In the genomic region with DNA sequence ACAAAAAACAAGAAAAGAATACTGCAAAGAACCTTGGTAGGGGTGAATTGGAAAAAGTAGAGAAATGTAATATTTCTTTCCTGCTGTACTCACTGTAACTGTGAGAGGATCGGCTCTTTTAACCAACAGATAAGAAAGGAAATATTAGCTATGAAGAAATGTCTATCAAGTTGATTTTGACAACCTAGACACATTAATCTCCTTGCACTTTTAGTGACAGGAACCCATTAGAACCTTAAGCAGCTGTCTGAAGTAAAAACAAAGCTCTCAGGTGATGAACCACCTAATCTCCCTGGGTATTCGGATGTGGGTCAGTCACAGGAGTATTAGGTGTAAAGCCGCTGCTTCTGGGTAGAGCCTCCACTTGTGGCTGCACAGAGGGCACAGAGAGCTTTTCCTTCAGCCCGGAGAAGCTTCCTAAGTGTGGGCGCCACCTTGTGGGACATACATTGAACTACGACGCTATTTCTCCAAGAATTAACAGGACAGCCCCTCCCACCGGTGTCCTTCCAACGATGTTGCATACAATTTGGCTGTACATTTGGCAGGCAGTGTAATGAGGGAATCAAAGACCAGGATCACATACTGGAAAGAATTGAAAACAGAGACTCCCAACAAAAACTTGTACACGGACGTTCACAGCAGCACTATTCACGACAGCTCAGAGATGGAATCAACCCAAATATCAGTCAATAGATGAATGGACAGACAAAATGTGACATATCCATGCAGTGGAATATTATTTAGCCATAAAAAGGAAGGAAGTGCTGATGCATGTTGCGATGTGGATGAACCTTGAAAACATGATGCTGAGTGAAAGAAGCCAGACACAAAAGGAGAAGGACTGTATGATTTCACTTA, we compare ENCODE assay signal across 8 cellular contexts. TPM values are rescaled to one million over a fixed set of nuclear protein-coding genes. Genes with fewer than 3 reads are reported as not detected.
DNase-seq lines count a peak whose midpoint lies in the region; ATAC-seq and TF ChIP-seq lines count a peak whose summit lies in the region.

No MANE protein-coding gene starts in this region.

- ATAC-seq in GM19043 (IDR thresholded peaks at IDR 0.05; ENCODE audit: low read depth, unreplicated experiment): peak; percentile 59
- peak; percentile 76 to 82 for ATAC-seq in activated T-cell treated with anti-CD3 and anti-CD28 coated beads, Interleukin-2, amount 50 U/mL, for 72 hours (replicated peaks in 1 of 2)
- peak; percentile 94 for ATAC-seq in stimulated activated naive CD8-positive, alpha-beta T cell treated with anti-CD3 and anti-CD28 coated beads, Interleukin-15, Interleukin-2, amounts not matched to agents 100 U/mL and 50 U/mL, for 24 hours

- peak; percentile 90 for DNase-seq in A673 (ENCODE audit: low spot score)
- DNase-seq in LoVo (ENCODE audit: low spot score): peak; percentile 90
- peak; percentile 84 for DNase-seq in RPMI8226
- DNase-seq in activated T-cell treated with anti-CD3 and anti-CD28 coated beads, Interleukin-2, amount 50 U/mL, for 72 hours: peak; percentile 68 to 69
- peak; percentile 87 for DNase-seq in fibroblast of peridontal ligament (ENCODE audit: extremely low read depth)
- peak; percentile 74 for DNase-seq in nephron progenitor cell
- peak; percentile 70 for DNase-seq in stimulated activated naive CD8-positive, alpha-beta T cell treated with anti-CD3 and anti-CD28 coated beads, Interleukin-15, Interleukin-2, amounts not matched to agents 100 U/mL and 50 U/mL, for 24 hours

- BruUV-seq in A673 (replicated peaks; lab: Mats Ljungman, UMichigan): no TSS peak

- no peaks in the 10 kb centered on the region for H3K27me3 ChIP-seq in A673 (replicated peaks; ENCODE audit: insufficient read depth, low read depth, low read length, poor library complexity)

- no peaks in the 10 kb centered on the region for H3K36me3 Mint-ChIP-seq in activated T-cell treated with anti-CD3 and anti-CD28 coated beads, Interleukin-2, amount 50 U/mL, for 72 hours (ENCODE audit: insufficient read depth in 2 of 2)
- peaks cover 34% of the 10 kb centered on the region for H3K36me3 Mint-ChIP-seq in nephron progenitor cell (ENCODE audit: low read depth)

- H3K4me3 ChIP-seq in A673 (ENCODE audit: low read depth, low read length, poor library complexity, severe bottlenecking): no peak overlapping the region

- intact Hi-C loops in A673 (cut with micrococcal nuclease; ENCODE audit: unreplicated experiment): loop anchor here (2.0 to 10.0 kb wide), 4 partner anchors 46 to 478 kb away; a partner anchor contains a TSS

- no peaks in the 10 kb centered on the region for H3K27me3 Mint-ChIP-seq in activated T-cell treated with anti-CD3 and anti-CD28 coated beads, Interleukin-2, amount 50 U/mL, for 72 hours (ENCODE audit: low read depth)
- no peaks in the 10 kb centered on the region for H3K27me3 Mint-ChIP-seq in nephron progenitor cell (ENCODE audit: low read depth, poor library complexity)

- peaks cover 4% of the 10 kb centered on the region for H3K36me3 ChIP-seq in A673 (ENCODE audit: insufficient read depth, low read length, poor library complexity, severe bottlenecking)

- no peak overlapping the region for H3K4me3 Mint-ChIP-seq in activated T-cell treated with anti-CD3 and anti-CD28 coated beads, Interleukin-2, amount 50 U/mL, for 72 hours
- no peak overlapping the region for H3K4me3 Mint-ChIP-seq in nephron progenitor cell

- TF ChIP-seq CTCF in A673 (conservative IDR thresholded peaks at IDR 0.05; ENCODE audit: low read depth, low read length) (peak; percentile 86), nephron progenitor cell (IDR thresholded peaks at IDR 0.05) (peak; percentile 73)

- peaks cover 8% of the 10 kb centered on the region for H3K4me1 Mint-ChIP-seq in activated T-cell treated with anti-CD3 and anti-CD28 coated beads, Interleukin-2, amount 50 U/mL, for 72 hours (ENCODE audit: low read depth)
- H3K4me1 Mint-ChIP-seq in nephron progenitor cell: peaks cover 21% of the 10 kb centered on the region

- no peaks in the 10 kb centered on the region for H3K9me3 ChIP-seq in A673 (ENCODE audit: low read depth, low read length, poor library complexity, severe bottlenecking)

- no peaks in the 10 kb centered on the region for H3K9me3 Mint-ChIP-seq in activated T-cell treated with anti-CD3 and anti-CD28 coated beads, Interleukin-2, amount 50 U/mL, for 72 hours
- H3K9me3 Mint-ChIP-seq in nephron progenitor cell: peaks cover 6% of the 10 kb centered on the region

- CTCF ChIA-PET in A673 (lab: Charles Lee): interaction anchor here (0.6 to 1.3 kb wide), 12 partner anchors 13 to 1177 kb away, joined by 3 to 12 read pairs (median 4); no protein-coding TSS in a partner anchor

- no peak overlapping the region for H3K27ac ChIP-seq in A673 (ENCODE audit: low read depth, low read length, poor library complexity, severe bottlenecking)

- H3K4me1 ChIP-seq in A673 (ENCODE audit: insufficient read depth, low read length, poor library complexity, severe bottlenecking): no peaks in the 10 kb centered on the region

- POLR2A ChIA-PET in A673 (lab: Charles Lee; ENCODE audit: low non-redundant PET): no interaction called here

- H3K27ac Mint-ChIP-seq in activated T-cell treated with anti-CD3 and anti-CD28 coated beads, Interleukin-2, amount 50 U/mL, for 72 hours: no peak overlapping the region
- H3K27ac Mint-ChIP-seq in nephron progenitor cell: peak overlapping the region; percentile 58

RNA-seq across cellular contexts. Expression of a gene that starts 28.9 kb away (rescaled TPM):
- total RNA-seq in A673 (2021): 67.4 and 78.6 TPM in 2 replicates
- 10 to 100 TPM; 52.3 to 56.5 TPM for total RNA-seq in activated T-cell treated with anti-CD3 and anti-CD28 coated beads, Interleukin-2, amount 50 U/mL, for 72 hours

RNA-seq across cellular contexts. Expression of a gene that starts 46.4 kb away (rescaled TPM):
- total RNA-seq in A673 (2021): 24.5 and 34.8 TPM in 2 replicates
- 10 to 100 TPM; 21.1 to 28.0 TPM for total RNA-seq in activated T-cell treated with anti-CD3 and anti-CD28 coated beads, Interleukin-2, amount 50 U/mL, for 72 hours
